In the genomic region with DNA sequence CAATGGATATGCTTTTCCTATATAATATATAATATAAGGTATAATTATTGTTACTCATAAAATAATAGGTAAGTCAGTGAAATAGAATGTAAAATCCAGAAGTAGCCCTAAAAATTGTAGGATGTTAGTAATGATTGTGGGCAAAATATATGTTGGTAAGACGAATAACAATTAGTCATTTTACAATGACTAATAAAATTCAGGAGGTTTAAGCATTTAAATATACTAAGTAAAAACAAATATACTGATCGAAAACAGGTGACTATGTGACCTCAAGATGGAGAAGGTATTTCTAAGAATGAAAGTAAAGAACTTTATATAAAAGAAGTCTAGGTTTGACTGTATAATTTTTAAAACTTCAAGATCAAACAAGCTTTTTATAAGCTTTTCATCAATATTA, we compare ENCODE assay signal across 16 cellular contexts. TPM values are rescaled to one million over a fixed set of nuclear protein-coding genes. Genes with fewer than 3 reads are reported as not detected.
A peak's percentile ranks its signal among the peaks of the same experiment; 100 is the strongest.
DNase-seq lines count a peak whose midpoint lies in the region; ATAC-seq, FAIRE-seq and TF ChIP-seq lines count a peak whose summit lies in the region.
"Had no signal": no experiment of that assay in that cellular context is flagged by ENCODE, and none has a peak within 500 bp of the region (broad histone marks: within the 10 kb centered on the region; RNA-seq: fewer than 3 reads in every experiment).

No MANE protein-coding gene starts in this region.

- no peaks in the 10 kb centered on the region for H3K9me3 ChIP-seq in pancreas
- H3K9me3 ChIP-seq: BLaER1 had no signal

- DNase-seq in ELR (ENCODE audit: low read depth) = peak; percentile 54
- DNase-seq in HFF-Myc (ENCODE audit: extremely low read depth, low read depth) = peak; percentile 2
- DNase-seq in pancreas = no peak
- no peak for DNase-seq in WTC11 (ENCODE audit: low spot score)
- DNase-seq: 8988T; AML-193; CD8-positive, alpha-beta memory T cell; DMS53 had no signal

- no peak overlapping the region for H3K4me3 ChIP-seq in HFF-Myc (replicated peaks; ENCODE audit: low read depth, low read length)
- no peak overlapping the region for H3K4me3 ChIP-seq in pancreas
- H3K4me3 ChIP-seq: BLaER1, GM12878 had no signal

- CTCF ChIA-PET in WTC11 (lab: Charles Lee) = no interaction called here

- no peak overlapping the region for H3K4me3 Mint-ChIP-seq in activated T-helper 17 cell treated with anti-CD3 and anti-CD28 coated beads, Interleukin-2, amount 50 U/mL, for 72 hours
- H3K4me3 Mint-ChIP-seq in WTC11 = no peak overlapping the region
- H3K4me3 Mint-ChIP-seq: CD8-positive, alpha-beta memory T cell had no signal

- peak; percentile 76 for ATAC-seq in activated T-helper 17 cell treated with anti-CD3 and anti-CD28 coated beads, Interleukin-2, amount 50 U/mL, for 72 hours (replicated peaks)
- ATAC-seq in pancreas = no peak
- ATAC-seq in GM21526 (IDR thresholded peaks at IDR 0.05; ENCODE audit: low FRiP score, unreplicated experiment) = no peak
- ATAC-seq in WTC11 = no peak
- ATAC-seq in HG02571 (IDR thresholded peaks at IDR 0.05; ENCODE audit: unreplicated experiment) = no peak
- ATAC-seq: GM12878, HCT116 had no signal

- POLR2A ChIA-PET in WTC11 (lab: Charles Lee) = no interaction called here

- H3K27me3 Mint-ChIP-seq in activated T-helper 17 cell treated with anti-CD3 and anti-CD28 coated beads, Interleukin-2, amount 50 U/mL, for 72 hours = no peaks in the 10 kb centered on the region
- H3K27me3 Mint-ChIP-seq in WTC11 (ENCODE audit: low read depth) = no peaks in the 10 kb centered on the region
- H3K27me3 Mint-ChIP-seq: CD8-positive, alpha-beta memory T cell had no signal

- no peaks in the 10 kb centered on the region for H3K36me3 ChIP-seq in pancreas

- peak; percentile 23 for FAIRE-seq in pancreas (lab: Jason Lieb, UNC)
- FAIRE-seq: GM12878, GM19239 had no signal

- H3K4me1 Mint-ChIP-seq in activated T-helper 17 cell treated with anti-CD3 and anti-CD28 coated beads, Interleukin-2, amount 50 U/mL, for 72 hours = no peaks in the 10 kb centered on the region
- H3K4me1 Mint-ChIP-seq in WTC11 = no peaks in the 10 kb centered on the region
- H3K4me1 Mint-ChIP-seq: CD8-positive, alpha-beta memory T cell had no signal

- WGBS in pancreas, 2 donors = 71 to 99% methylated on average over 2 of the region's 2 CpGs

- H3K27ac Mint-ChIP-seq in activated T-helper 17 cell treated with anti-CD3 and anti-CD28 coated beads, Interleukin-2, amount 50 U/mL, for 72 hours = peak overlapping the region; percentile 59
- no peak overlapping the region for H3K27ac Mint-ChIP-seq in WTC11
- H3K27ac Mint-ChIP-seq: CD8-positive, alpha-beta memory T cell had no signal

- H3K27me3 ChIP-seq in pancreas = no peaks in the 10 kb centered on the region
- H3K27me3 ChIP-seq: BLaER1 had no signal

- TF ChIP-seq CTCF in HFF-Myc (IDR thresholded peaks at IDR 0.05; ENCODE audit: low read depth, low read length, missing control alignments) (no peak), pancreas (IDR thresholded peaks at IDR 0.05) (no peak), WTC11 (IDR thresholded peaks at IDR 0.05) (no peak)

- no peak overlapping the region for H3K27ac ChIP-seq in pancreas
- H3K27ac ChIP-seq: BLaER1, KMS-11 had no signal

- peaks cover 33% of the 10 kb centered on the region for H3K36me3 Mint-ChIP-seq in activated T-helper 17 cell treated with anti-CD3 and anti-CD28 coated beads, Interleukin-2, amount 50 U/mL, for 72 hours (ENCODE audit: low read depth)
- H3K36me3 Mint-ChIP-seq in WTC11 = no peaks in the 10 kb centered on the region

- no peaks in the 10 kb centered on the region for H3K9me3 Mint-ChIP-seq in activated T-helper 17 cell treated with anti-CD3 and anti-CD28 coated beads, Interleukin-2, amount 50 U/mL, for 72 hours
- no peaks in the 10 kb centered on the region for H3K9me3 Mint-ChIP-seq in WTC11
- H3K9me3 Mint-ChIP-seq: CD8-positive, alpha-beta memory T cell had no signal

- H3K4me1 ChIP-seq in pancreas = no peaks in the 10 kb centered on the region
- H3K4me1 ChIP-seq: BLaER1 had no signal

- intact Hi-C loops in pancreas (cut with DNase I) = no loop called here

TF ChIP-seq in WTC11, 78 proteins besides CTCF, POLR2A, EP300 and RAD21 (continues in another document):
- TF ChIP-seq, protein P1, sequence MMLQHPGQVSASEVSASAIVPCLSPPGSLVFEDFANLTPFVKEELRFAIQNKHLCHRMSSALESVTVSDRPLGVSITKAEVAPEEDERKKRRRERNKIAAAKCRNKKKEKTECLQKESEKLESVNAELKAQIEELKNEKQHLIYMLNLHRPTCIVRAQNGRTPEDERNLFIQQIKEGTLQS (CRISPR knock-in tag; conservative IDR thresholded peaks at IDR 0.05) = no peak
- TF ChIP-seq, protein P2, sequence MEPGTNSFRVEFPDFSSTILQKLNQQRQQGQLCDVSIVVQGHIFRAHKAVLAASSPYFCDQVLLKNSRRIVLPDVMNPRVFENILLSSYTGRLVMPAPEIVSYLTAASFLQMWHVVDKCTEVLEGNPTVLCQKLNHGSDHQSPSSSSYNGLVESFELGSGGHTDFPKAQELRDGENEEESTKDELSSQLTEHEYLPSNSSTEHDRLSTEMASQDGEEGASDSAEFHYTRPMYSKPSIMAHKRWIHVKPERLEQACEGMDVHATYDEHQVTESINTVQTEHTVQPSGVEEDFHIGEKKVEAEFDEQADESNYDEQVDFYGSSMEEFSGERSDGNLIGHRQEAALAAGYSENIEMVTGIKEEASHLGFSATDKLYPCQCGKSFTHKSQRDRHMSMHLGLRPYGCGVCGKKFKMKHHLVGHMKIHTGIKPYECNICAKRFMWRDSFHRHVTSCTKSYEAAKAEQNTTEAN (CRISPR knock-in tag; IDR thresholded peaks at IDR 0.05) = no peak
- TF ChIP-seq ZNF317 (CRISPR knock-in tag; IDR thresholded peaks at IDR 0.05; ENCODE audit: borderline replicate concordance, low read depth) (no peak), NR1H2 (CRISPR knock-in tag; IDR thresholded peaks at IDR 0.05) (no peak), RELA (CRISPR knock-in tag; IDR thresholded peaks at IDR 0.05; ENCODE audit: borderline replicate concordance) (no peak)
- TF ChIP-seq, protein P3, sequence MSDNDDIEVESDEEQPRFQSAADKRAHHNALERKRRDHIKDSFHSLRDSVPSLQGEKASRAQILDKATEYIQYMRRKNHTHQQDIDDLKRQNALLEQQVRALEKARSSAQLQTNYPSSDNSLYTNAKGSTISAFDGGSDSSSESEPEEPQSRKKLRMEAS (CRISPR knock-in tag; IDR thresholded peaks at IDR 0.05) = no peak
- TF ChIP-seq, protein P4, sequence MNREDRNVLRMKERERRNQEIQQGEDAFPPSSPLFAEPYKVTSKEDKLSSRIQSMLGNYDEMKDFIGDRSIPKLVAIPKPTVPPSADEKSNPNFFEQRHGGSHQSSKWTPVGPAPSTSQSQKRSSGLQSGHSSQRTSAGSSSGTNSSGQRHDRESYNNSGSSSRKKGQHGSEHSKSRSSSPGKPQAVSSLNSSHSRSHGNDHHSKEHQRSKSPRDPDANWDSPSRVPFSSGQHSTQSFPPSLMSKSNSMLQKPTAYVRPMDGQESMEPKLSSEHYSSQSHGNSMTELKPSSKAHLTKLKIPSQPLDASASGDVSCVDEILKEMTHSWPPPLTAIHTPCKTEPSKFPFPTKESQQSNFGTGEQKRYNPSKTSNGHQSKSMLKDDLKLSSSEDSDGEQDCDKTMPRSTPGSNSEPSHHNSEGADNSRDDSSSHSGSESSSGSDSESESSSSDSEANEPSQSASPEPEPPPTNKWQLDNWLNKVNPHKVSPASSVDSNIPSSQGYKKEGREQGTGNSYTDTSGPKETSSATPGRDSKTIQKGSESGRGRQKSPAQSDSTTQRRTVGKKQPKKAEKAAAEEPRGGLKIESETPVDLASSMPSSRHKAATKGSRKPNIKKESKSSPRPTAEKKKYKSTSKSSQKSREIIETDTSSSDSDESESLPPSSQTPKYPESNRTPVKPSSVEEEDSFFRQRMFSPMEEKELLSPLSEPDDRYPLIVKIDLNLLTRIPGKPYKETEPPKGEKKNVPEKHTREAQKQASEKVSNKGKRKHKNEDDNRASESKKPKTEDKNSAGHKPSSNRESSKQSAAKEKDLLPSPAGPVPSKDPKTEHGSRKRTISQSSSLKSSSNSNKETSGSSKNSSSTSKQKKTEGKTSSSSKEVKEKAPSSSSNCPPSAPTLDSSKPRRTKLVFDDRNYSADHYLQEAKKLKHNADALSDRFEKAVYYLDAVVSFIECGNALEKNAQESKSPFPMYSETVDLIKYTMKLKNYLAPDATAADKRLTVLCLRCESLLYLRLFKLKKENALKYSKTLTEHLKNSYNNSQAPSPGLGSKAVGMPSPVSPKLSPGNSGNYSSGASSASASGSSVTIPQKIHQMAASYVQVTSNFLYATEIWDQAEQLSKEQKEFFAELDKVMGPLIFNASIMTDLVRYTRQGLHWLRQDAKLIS (CRISPR knock-in tag; IDR thresholded peaks at IDR 0.05; ENCODE audit: borderline replicate concordance) = no peak
- TF ChIP-seq, protein P5, sequence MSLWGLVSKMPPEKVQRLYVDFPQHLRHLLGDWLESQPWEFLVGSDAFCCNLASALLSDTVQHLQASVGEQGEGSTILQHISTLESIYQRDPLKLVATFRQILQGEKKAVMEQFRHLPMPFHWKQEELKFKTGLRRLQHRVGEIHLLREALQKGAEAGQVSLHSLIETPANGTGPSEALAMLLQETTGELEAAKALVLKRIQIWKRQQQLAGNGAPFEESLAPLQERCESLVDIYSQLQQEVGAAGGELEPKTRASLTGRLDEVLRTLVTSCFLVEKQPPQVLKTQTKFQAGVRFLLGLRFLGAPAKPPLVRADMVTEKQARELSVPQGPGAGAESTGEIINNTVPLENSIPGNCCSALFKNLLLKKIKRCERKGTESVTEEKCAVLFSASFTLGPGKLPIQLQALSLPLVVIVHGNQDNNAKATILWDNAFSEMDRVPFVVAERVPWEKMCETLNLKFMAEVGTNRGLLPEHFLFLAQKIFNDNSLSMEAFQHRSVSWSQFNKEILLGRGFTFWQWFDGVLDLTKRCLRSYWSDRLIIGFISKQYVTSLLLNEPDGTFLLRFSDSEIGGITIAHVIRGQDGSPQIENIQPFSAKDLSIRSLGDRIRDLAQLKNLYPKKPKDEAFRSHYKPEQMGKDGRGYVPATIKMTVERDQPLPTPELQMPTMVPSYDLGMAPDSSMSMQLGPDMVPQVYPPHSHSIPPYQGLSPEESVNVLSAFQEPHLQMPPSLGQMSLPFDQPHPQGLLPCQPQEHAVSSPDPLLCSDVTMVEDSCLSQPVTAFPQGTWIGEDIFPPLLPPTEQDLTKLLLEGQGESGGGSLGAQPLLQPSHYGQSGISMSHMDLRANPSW (CRISPR knock-in tag; conservative IDR thresholded peaks at IDR 0.05; ENCODE audit: low read depth) = no peak

RNA-seq across cellular contexts. Expression of a gene that starts 28.9 kb away (rescaled TPM):
- total RNA-seq in activated T-helper 17 cell treated with anti-CD3 and anti-CD28 coated beads, Interleukin-2, amount 50 U/mL, for 72 hours = 10 to 100 TPM; 19.3 to 32.7 TPM
- total RNA-seq in pancreas (10 to 100 TPM; 21.0 to 36.7 (median 29.3) TPM), WTC11 (2021) (48.5 to 55.4 TPM (median 51.8 TPM) in 3 replicates)
- polyA plus RNA-seq in pancreas = 10 to 100 TPM; 16.2 to 26.9 TPM

RNA-seq across cellular contexts. Expression of a gene that starts 32.0 kb away (rescaled TPM):
- total RNA-seq in activated T-helper 17 cell treated with anti-CD3 and anti-CD28 coated beads, Interleukin-2, amount 50 U/mL, for 72 hours = 10 to 100 TPM; 30.6 to 37.6 TPM
- 1 to 10 TPM; 5.6 to 9.6 (median 6.6) TPM for total RNA-seq in pancreas
- polyA plus RNA-seq in pancreas = 1 to 10 TPM; 2.8 to 9.2 TPM
- total RNA-seq in WTC11 (2021) = 13.5 to 15.7 TPM (median 15.4 TPM) in 3 replicates

RNA-seq across cellular contexts. Expression of a gene that starts 32.1 kb away (rescaled TPM):
- 10 to 100 TPM; 20.8 to 32.6 TPM for total RNA-seq in activated T-helper 17 cell treated with anti-CD3 and anti-CD28 coated beads, Interleukin-2, amount 50 U/mL, for 72 hours
- total RNA-seq in pancreas (1 to 10 TPM; 1.9 to 6.3 (median 3.5) TPM), WTC11 (2021) (12.6 to 13.3 TPM (median 12.7 TPM) in 3 replicates)
- 10 to 100 TPM; 11.0 to 12.1 TPM for polyA plus RNA-seq in pancreas

Comparison
In these comparisons a context has a peak if more than half of its experiments do, and no peak if none do; other contexts are left out.
1. DNase-seq: peak in ELR (single experiment) and HFF-Myc (single experiment); none in pancreas (0 of 6) and WTC11 (single experiment).